ENCODE assay signal across 9 cellular contexts in genomic region chr2:199455533-199456382, GRCh38. TPM values are rescaled to one million over a fixed set of nuclear protein-coding genes. Genes with fewer than 3 reads are reported as not detected.
A peak's percentile ranks its signal among the peaks of the same experiment; 100 is the strongest.
DNase-seq lines count a peak whose midpoint lies in the region; ATAC-seq and TF ChIP-seq lines count a peak whose summit lies in the region.
"Had no signal": no experiment of that assay in that cellular context is flagged by ENCODE, and none has a peak within 500 bp of the region (broad histone marks: within the 10 kb centered on the region; RNA-seq: fewer than 3 reads in every experiment).

No MANE protein-coding gene starts in this region.

- no peak overlapping the region for H3K4ac ChIP-seq in trophoblast cell (ENCODE audit: low read depth, low read length)

- ATAC-seq in HG02610 (IDR thresholded peaks at IDR 0.05; ENCODE audit: unreplicated experiment) (peak; percentile 25), GM21367 (IDR thresholded peaks at IDR 0.05; ENCODE audit: unreplicated experiment) (no peak), HG03025 (IDR thresholded peaks at IDR 0.05; ENCODE audit: low FRiP score, unreplicated experiment) (no peak), HG03108 (IDR thresholded peaks at IDR 0.05; ENCODE audit: unreplicated experiment) (no peak)

- peak overlapping the region; percentile 57 for H3K27ac ChIP-seq in CD8-positive, alpha-beta memory T cell (ENCODE audit: low read depth, low read length)
- H3K27ac ChIP-seq in OCI-LY3 (ENCODE audit: low read length) (no peak overlapping the region), trophoblast cell (ENCODE audit: low read depth, low read length) (no peak overlapping the region)
- H3K27ac ChIP-seq: parathyroid adenoma had no signal

- no peak overlapping the region for H3K18ac ChIP-seq in trophoblast cell (ENCODE audit: low read length)

- H3K27me3 Mint-ChIP-seq in CD8-positive, alpha-beta memory T cell = peaks cover 41 to 69% of the 10 kb centered on the region in 2 donors

- H3K9me3 Mint-ChIP-seq in CD8-positive, alpha-beta memory T cell = peaks cover 4 to 8% (median 4%) of the 10 kb centered on the region in 5 donors

- no peaks in the 10 kb centered on the region for H4K20me1 ChIP-seq in OCI-LY3 (ENCODE audit: insufficient read depth, low read length)

- H3K4me3 Mint-ChIP-seq in CD8-positive, alpha-beta memory T cell = peak overlapping the region in 5 of 7 donors; percentile 30 to 69 (median 49)

- peaks cover 17% of the 10 kb centered on the region for H3K4me1 ChIP-seq in CD8-positive, alpha-beta memory T cell (ENCODE audit: insufficient read depth, low read length)
- peaks cover 10% of the 10 kb centered on the region; the same call in 1 of the 2 replicates for H3K4me1 ChIP-seq in OCI-LY3 (ENCODE audit: low read length)
- peaks cover 9 to 16% of the 10 kb centered on the region in 2 experiments for H3K4me1 ChIP-seq in trophoblast cell (ENCODE audit: control insufficient read depth in 1 of 2, insufficient read depth in 2 of 2, low read length in 2 of 2)
- H3K4me1 ChIP-seq: parathyroid adenoma had no signal

- no peak overlapping the region for H4K12ac ChIP-seq in trophoblast cell (ENCODE audit: low read depth, low read length)

- H4K8ac ChIP-seq in trophoblast cell (ENCODE audit: low read depth, low read length) = no peak overlapping the region

- H3K79me1 ChIP-seq in trophoblast cell (ENCODE audit: low read length) = peaks cover 8% of the 10 kb centered on the region

- H2AK5ac ChIP-seq in trophoblast cell (ENCODE audit: low read length) = no peak overlapping the region

- no peak overlapping the region for H2BK12ac ChIP-seq in trophoblast cell (ENCODE audit: low read length)

- H3K14ac ChIP-seq in trophoblast cell (ENCODE audit: low read length) = no peak overlapping the region

- H4K91ac ChIP-seq in trophoblast cell (ENCODE audit: low read depth, low read length) = no peak overlapping the region

- DNase-seq in CD8-positive, alpha-beta memory T cell = no peak
- no peak for DNase-seq in epithelial cell of proximal tubule (ENCODE audit: low read depth)
- peak; percentile 23 to 45 for DNase-seq in trophoblast cell

- H3K9ac ChIP-seq in OCI-LY3 (ENCODE audit: low read length) = peak overlapping the region; percentile 35; the same call in 1 of the 2 replicates
- no peak overlapping the region for H3K9ac ChIP-seq in trophoblast cell (ENCODE audit: low read length)
- H3K9ac ChIP-seq: parathyroid adenoma had no signal

- H3K9me3 ChIP-seq in CD8-positive, alpha-beta memory T cell (ENCODE audit: low read length) = no peaks in the 10 kb centered on the region
- H3K9me3 ChIP-seq in OCI-LY3 (ENCODE audit: insufficient read depth, low read length) (no peaks in the 10 kb centered on the region), trophoblast cell (ENCODE audit: insufficient read depth, low read depth, low read length) (no peaks in the 10 kb centered on the region)

- H3K4me3 ChIP-seq in CD8-positive, alpha-beta memory T cell (ENCODE audit: low read length) = no peak overlapping the region
- H3K4me3 ChIP-seq in OCI-LY3 (ENCODE audit: low read length) = peak overlapping the region; percentile 77
- peak overlapping the region; percentile 82 for H3K4me3 ChIP-seq in epithelial cell of proximal tubule (ENCODE audit: low read depth, low read length)
- H3K4me3 ChIP-seq in trophoblast cell (ENCODE audit: low read depth, low read length) = peak overlapping the region; percentile 62

- TF ChIP-seq CTCF in OCI-LY3 (IDR thresholded peaks at IDR 0.05; ENCODE audit: low read depth, low read length) (no peak), epithelial cell of proximal tubule (conservative IDR thresholded peaks at IDR 0.05; ENCODE audit: low read depth, low read length) (no peak)

- peaks cover 32% of the 10 kb centered on the region for H3K27me3 ChIP-seq in CD8-positive, alpha-beta memory T cell (ENCODE audit: insufficient read depth, low read length, poor library complexity, severe bottlenecking)
- H3K27me3 ChIP-seq in OCI-LY3 (ENCODE audit: low read depth, low read length) = 0 out of 2 replicates have a peak, but pooled peaks cover 10% of the 10 kb centered on the region
- H3K27me3 ChIP-seq in trophoblast cell (ENCODE audit: insufficient read depth, low read length) = peaks cover 35% of the 10 kb centered on the region

- H3K79me2 ChIP-seq in OCI-LY3 (ENCODE audit: low read length) (no peaks in the 10 kb centered on the region), trophoblast cell (ENCODE audit: control insufficient read depth, insufficient read depth, low read length, poor library complexity) (no peaks in the 10 kb centered on the region)
- H3K79me2 ChIP-seq: parathyroid adenoma had no signal

- H2AFZ ChIP-seq in OCI-LY3 (ENCODE audit: low read depth, low read length) (no peak overlapping the region; the same call in 1 of the 2 replicates), trophoblast cell (ENCODE audit: insufficient read depth, low read length, poor library complexity) (no peak overlapping the region)
- H2AFZ ChIP-seq: parathyroid adenoma had no signal

- H3K36me3 Mint-ChIP-seq in CD8-positive, alpha-beta memory T cell = peaks cover 0 to 2% (median 0%) of the 10 kb centered on the region in 3 donors

- peaks cover 17 to 42% (median 32%) of the 10 kb centered on the region in 3 donors for H3K4me1 Mint-ChIP-seq in CD8-positive, alpha-beta memory T cell

- peak overlapping the region; percentile 76 for H3K4me2 ChIP-seq in OCI-LY3 (ENCODE audit: low read length)
- peak overlapping the region; percentile 78 for H3K4me2 ChIP-seq in trophoblast cell (ENCODE audit: low read length)

- H3K23ac ChIP-seq in trophoblast cell (ENCODE audit: low read length) = no peak overlapping the region

- CTCF ChIA-PET in CD8-positive, alpha-beta memory T cell (lab: Charles Lee) = no interaction called here

- no peak overlapping the region for H2BK120ac ChIP-seq in trophoblast cell (ENCODE audit: insufficient read depth, low read length, poor library complexity)

- H2BK5ac ChIP-seq in trophoblast cell (ENCODE audit: low read depth, low read length, poor library complexity) = no peak overlapping the region

- POLR2A ChIA-PET in CD8-positive, alpha-beta memory T cell (lab: Charles Lee) = no interaction called here

- WGBS in trophoblast cell (ENCODE audit: extremely low coverage, insufficient coverage, insufficient read length) = no CpG with 5 or more reads among the region's 56 CpGs

- H3K27ac Mint-ChIP-seq in CD8-positive, alpha-beta memory T cell = no peak overlapping the region

- H3K36me3 ChIP-seq in CD8-positive, alpha-beta memory T cell (ENCODE audit: insufficient read depth, low read length) = no peaks in the 10 kb centered on the region
- H3K36me3 ChIP-seq in OCI-LY3 (replicated peaks; ENCODE audit: low read depth, low read length) (no peaks in the 10 kb centered on the region), trophoblast cell (ENCODE audit: control insufficient read depth in 1 of 2, insufficient read depth in 2 of 2, low read length in 2 of 2) (no peaks in the 10 kb centered on the region)

RNA-seq across cellular contexts. Expression of gene SATB2, which starts 2.0 kb away (rescaled TPM):
- total RNA-seq in CD8-positive, alpha-beta memory T cell = under 1 TPM; 0.09 to 0.13 TPM
- polyA plus RNA-seq in CD8-positive, alpha-beta memory T cell = not detected
- 1.8 and 2.7 TPM in 2 replicates for total RNA-seq in epithelial cell of proximal tubule
- polyA plus RNA-seq in trophoblast cell (2013) = 0.37 and 0.44 TPM in 2 replicates

Comparison
In these comparisons a context has a peak if more than half of its experiments do, and no peak if none do; other contexts are left out.
1. DNase-seq: peak in trophoblast cell (2 of 2); none in CD8-positive, alpha-beta memory T cell (0 of 5) and epithelial cell of proximal tubule (single experiment).